ENCODE assay signal across 8 cellular contexts in the genomic region with DNA sequence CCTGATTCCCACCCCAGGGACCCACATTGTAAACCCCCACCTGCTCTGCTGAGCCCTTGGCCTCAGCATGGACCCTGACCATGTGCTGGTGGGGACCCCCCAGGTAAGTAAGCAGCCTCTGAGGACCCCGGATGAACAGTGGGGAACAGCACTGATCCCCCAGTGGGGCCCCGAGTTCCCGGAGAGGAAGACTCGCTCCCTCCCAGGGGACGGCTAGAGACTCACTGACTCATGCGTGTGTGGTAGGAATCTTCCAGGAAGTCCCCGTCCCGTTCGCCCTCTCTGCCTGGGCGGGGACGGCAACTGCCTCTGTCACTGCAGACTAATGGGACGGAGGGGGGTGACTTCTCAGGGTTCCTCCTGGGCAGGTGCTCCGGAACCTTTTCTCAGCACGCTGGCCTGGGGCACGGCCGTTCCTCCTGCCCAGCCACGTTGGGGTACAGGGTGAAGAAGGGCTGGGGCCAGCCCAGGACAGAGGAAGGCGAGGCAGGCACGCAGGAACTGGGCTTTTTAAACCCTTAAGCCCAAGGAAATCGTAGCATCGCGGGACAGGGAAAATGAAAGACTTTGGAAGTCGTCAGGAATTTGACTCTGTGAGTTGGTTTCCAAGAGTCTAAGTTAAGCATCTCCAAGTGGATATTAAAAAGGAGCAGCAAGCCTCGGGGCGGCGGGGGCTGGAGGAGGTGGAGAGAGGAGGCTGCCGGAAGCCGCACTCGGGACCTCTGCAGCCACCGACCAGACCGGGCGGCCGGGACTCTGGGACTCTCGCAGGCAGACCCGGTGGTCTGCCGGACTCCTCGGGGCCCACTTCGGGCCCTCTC.
DNase-seq lines count a peak whose midpoint lies in the region; ATAC-seq and TF ChIP-seq lines count a peak whose summit lies in the region.

No MANE protein-coding gene starts in this region.

- no peak for TF ChIP-seq CTCF in type B pancreatic cell (conservative IDR thresholded peaks at IDR 0.05)

- peak; percentile 36 for TF ChIP-seq POLR2A in GM18526 (IDR thresholded peaks at IDR 0.05; ENCODE audit: extremely low read depth, insufficient read length)

- H3K9me3 ChIP-seq in esophagus (ENCODE audit: control insufficient read depth in 2 of 2, insufficient read depth in 1 of 2, low read depth in 1 of 2, low read length in 1 of 2), result no peaks in the 10 kb centered on the region

- no peaks in the 10 kb centered on the region for H3K36me3 ChIP-seq in esophagus (ENCODE audit: control insufficient read depth in 2 of 2, insufficient read depth in 2 of 2, low read length in 1 of 2)

- no peaks in the 10 kb centered on the region for H3K36me3 Mint-ChIP-seq in natural killer cell treated with Interleukin-12 subunit alpha and Interleukin-12 subunit beta and Interleukin-15 and Interleukin-18, amount 100 ng/mL, for 72 hours
- no peaks in the 10 kb centered on the region for H3K36me3 Mint-ChIP-seq in type B pancreatic cell

- H3K4me1 ChIP-seq in esophagus (ENCODE audit: control insufficient read depth in 2 of 2, insufficient read depth in 2 of 2, low read length in 1 of 2), result peaks cover 13 to 46% of the 10 kb centered on the region in 2 donors

- peak overlapping the region; percentile 33 to 50 for H3K4me3 ChIP-seq in esophagus (ENCODE audit: low read depth in 1 of 2, low read length in 2 of 2)

- H3K4me3 Mint-ChIP-seq in natural killer cell treated with Interleukin-12 subunit alpha and Interleukin-12 subunit beta and Interleukin-15 and Interleukin-18, amount 100 ng/mL, for 72 hours, result peak overlapping the region; percentile 79
- H3K4me3 Mint-ChIP-seq in type B pancreatic cell, result peak overlapping the region; percentile 91

- peaks cover 16 to 23% of the 10 kb centered on the region in 2 donors for H3K4me1 Mint-ChIP-seq in natural killer cell treated with Interleukin-12 subunit alpha and Interleukin-12 subunit beta and Interleukin-15 and Interleukin-18, amount 100 ng/mL, for 72 hours (ENCODE audit: low read depth in 2 of 2)
- peaks cover 51% of the 10 kb centered on the region for H3K4me1 Mint-ChIP-seq in type B pancreatic cell (ENCODE audit: unreplicated experiment)

- peak; percentile 70 to 84 for ATAC-seq in natural killer cell treated with Interleukin-12 subunit alpha and Interleukin-12 subunit beta and Interleukin-15 and Interleukin-18, amount 100 ng/mL, for 72 hours

- peak overlapping the region; percentile 66 to 83 for H3K27ac Mint-ChIP-seq in natural killer cell treated with Interleukin-12 subunit alpha and Interleukin-12 subunit beta and Interleukin-15 and Interleukin-18, amount 100 ng/mL, for 72 hours
- H3K27ac Mint-ChIP-seq in type B pancreatic cell, result peak overlapping the region; percentile 98

- 14 to 23% methylated on average over 38 of the region's 38 CpGs for WGBS in esophagus, 2 donors

- peak overlapping the region; percentile 96 to 97 for H3K27ac ChIP-seq in esophagus (ENCODE audit: low read depth in 2 of 2, low read length in 1 of 2)

- H3K27me3 ChIP-seq in esophagus (ENCODE audit: control insufficient read depth in 1 of 2, insufficient read depth in 2 of 2, low read length in 2 of 2), result no peaks in the 10 kb centered on the region

- DNase-seq in LoVo (ENCODE audit: low spot score) (peak; percentile 84), type B pancreatic cell (ENCODE audit: extremely low spot score, unreplicated experiment) (no peak), NCI-H1436 (lab: John Stamatoyannopoulos, UW) (no peak), NCI-H1694 (lab: John Stamatoyannopoulos, UW) (no peak)
- peak; percentile 69 to 78 for DNase-seq in activated CD4-positive, alpha-beta T cell treated with anti-CD3 and anti-CD28 coated beads, Interleukin-2, amount 50 U/mL, for 4 hours
- DNase-seq in natural killer cell treated with Interleukin-12 subunit alpha and Interleukin-12 subunit beta and Interleukin-15 and Interleukin-18, amount 100 ng/mL, for 72 hours (ENCODE audit: low spot score), result peak; percentile 73

- H3K27me3 Mint-ChIP-seq in natural killer cell treated with Interleukin-12 subunit alpha and Interleukin-12 subunit beta and Interleukin-15 and Interleukin-18, amount 100 ng/mL, for 72 hours, result no peaks in the 10 kb centered on the region
- no peaks in the 10 kb centered on the region for H3K27me3 Mint-ChIP-seq in type B pancreatic cell

- no peaks in the 10 kb centered on the region for H3K9me3 Mint-ChIP-seq in natural killer cell treated with Interleukin-12 subunit alpha and Interleukin-12 subunit beta and Interleukin-15 and Interleukin-18, amount 100 ng/mL, for 72 hours
- no peaks in the 10 kb centered on the region for H3K9me3 Mint-ChIP-seq in type B pancreatic cell

Comparison
In these comparisons a context has a peak if more than half of its experiments do, and no peak if none do; other contexts are left out.
1. DNase-seq: peak in LoVo (single experiment), activated CD4-positive, alpha-beta T cell treated with anti-CD3 and anti-CD28 coated beads, Interleukin-2, amount 50 U/mL, for 4 hours (2 of 2) and natural killer cell treated with Interleukin-12 subunit alpha and Interleukin-12 subunit beta and Interleukin-15 and Interleukin-18, amount 100 ng/mL, for 72 hours (single experiment); none in type B pancreatic cell (single experiment), NCI-H1436 (single experiment) and NCI-H1694 (single experiment).